ENCODE assay signal across 1 cellular context in genomic region chr11:66569076-66569475, GRCh38.
TF ChIP-seq lines count a peak whose summit lies in the region.

No MANE protein-coding gene starts in this region.

TF ChIP-seq in GM23338, 12 proteins besides CTCF, POLR2A, EP300 and RAD21 (continued from another document):
- TF ChIP-seq REST (IDR thresholded peaks at IDR 0.05; ENCODE audit: unreplicated experiment) (no peak), NANOG (IDR thresholded peaks at IDR 0.05; ENCODE audit: borderline replicate concordance) (no peak), JUNB (IDR thresholded peaks at IDR 0.05; ENCODE audit: unreplicated experiment) (no peak), ZNF331 (CRISPR knock-in tag; IDR thresholded peaks at IDR 0.05; ENCODE audit: low read depth) (no peak), STAT1 (IDR thresholded peaks at IDR 0.05; ENCODE audit: unreplicated experiment) (no peak), ZNF114 (CRISPR knock-in tag; IDR thresholded peaks at IDR 0.05) (no peak), ETS1 (IDR thresholded peaks at IDR 0.05) (no peak), EZH2 (IDR thresholded peaks at IDR 0.05; ENCODE audit: low read depth, unreplicated experiment) (no peak)
